Comparison of ENCODE assay signal across 8 cellular contexts in genomic region chr1:161530671-161531609, GRCh38. TPM values are rescaled to one million over a fixed set of nuclear protein-coding genes. Genes with fewer than 3 reads are reported as not detected.
DNase-seq lines count a peak whose midpoint lies in the region; ATAC-seq and TF ChIP-seq lines count a peak whose summit lies in the region.
"Not testable (repeated sequence)": the region's sequence is repeated elsewhere in the genome, so short reads cannot be mapped to it uniquely, and the experiment has no call there.

No MANE protein-coding gene starts in this region.

- not testable (repeated sequence) for H3K9me3 ChIP-seq in Caco-2; OCI-LY3 (ENCODE audit: insufficient read depth, low read length)

- H3K4me3 ChIP-seq in Caco-2 (ENCODE audit: low read depth, low read length) (peak overlapping the region; percentile 51), OCI-LY3 (ENCODE audit: low read length) (peak overlapping the region; percentile 83)

- CTCF ChIA-PET in Caco-2 (lab: Charles Lee), result interaction anchor here (0.6 kb wide), 1 partner anchor 316 kb away, joined by 8 read pairs; no protein-coding TSS in a partner anchor

- peak; percentile 79 to 83 for DNase-seq in Caco-2
- peak; percentile 53 for DNase-seq in HuH-7.5 (ENCODE audit: low spot score)
- peak; percentile 97 for DNase-seq in activated T-cell treated with anti-CD3 and anti-CD28 coated beads for 24 hours (ENCODE audit: low read depth)
- peak; percentile 78 for DNase-seq in epidermal melanocyte (ENCODE audit: insufficient read length, low spot score)
- peak; percentile 92 for DNase-seq in midbrain (lab: John Stamatoyannopoulos, UW)
- peak; percentile 87 for DNase-seq in stimulated activated CD8-positive, alpha-beta memory T cell treated with anti-CD3 and anti-CD28 coated beads, Interleukin-15, amount 100 ng/mL, for 24 hours (ENCODE audit: low read depth)

- H3K4me1 ChIP-seq in Caco-2, result not testable (repeated sequence)
- H3K4me1 ChIP-seq in OCI-LY3 (ENCODE audit: low read length), result peaks cover 18% of the 10 kb centered on the region

- H3K27ac ChIP-seq in OCI-LY3 (ENCODE audit: low read length), result peak overlapping the region; percentile 66

- not testable (repeated sequence) for H3K9me3 Mint-ChIP-seq in Caco-2 (ENCODE audit: unreplicated experiment)

- not testable (repeated sequence) for H3K27me3 ChIP-seq in Caco-2 (replicated peaks; ENCODE audit: control insufficient read depth, insufficient read depth, low read length); OCI-LY3 (ENCODE audit: low read depth, low read length)

- H3K4me1 Mint-ChIP-seq in Caco-2 (ENCODE audit: low read depth, unreplicated experiment), result not testable (repeated sequence)

- ATAC-seq in GM21529 (IDR thresholded peaks at IDR 0.05; ENCODE audit: unreplicated experiment), result peak; percentile 76

- intact Hi-C loops in Caco-2 (cut with micrococcal nuclease; ENCODE audit: unreplicated experiment), result loop anchor here (5.0 kb wide), 1 partner anchor 81 kb away; no protein-coding TSS in a partner anchor

- peak overlapping the region; percentile 69 for H3K4me3 Mint-ChIP-seq in Caco-2 (ENCODE audit: unreplicated experiment)

- BruUV-seq in Caco-2 (replicated peaks; lab: Mats Ljungman, UMichigan), result not testable (repeated sequence)

- H3K9ac ChIP-seq in OCI-LY3 (ENCODE audit: low read length), result peak overlapping the region; percentile 78

- TF ChIP-seq CTCF in Caco-2 (IDR thresholded peaks at IDR 0.05; ENCODE audit: insufficient read depth in 1 of 2, low read depth in 1 of 2, low read length in 1 of 2, severe bottlenecking in 1 of 2, unreplicated experiment in 1 of 2); OCI-LY3 (IDR thresholded peaks at IDR 0.05; ENCODE audit: low read depth, low read length): not testable (repeated sequence)

- H4K20me1 ChIP-seq in OCI-LY3 (ENCODE audit: insufficient read depth, low read length), result not testable (repeated sequence)

- not testable (repeated sequence) for H3K79me2 ChIP-seq in OCI-LY3 (ENCODE audit: low read length)

- peak overlapping the region; percentile 70 for H3K4me2 ChIP-seq in OCI-LY3 (ENCODE audit: low read length)

- not testable (repeated sequence) for H3K27me3 Mint-ChIP-seq in Caco-2 (ENCODE audit: insufficient read depth, unreplicated experiment)

- H3K36me3 ChIP-seq in Caco-2 (ENCODE audit: control insufficient read depth, insufficient read depth, low read length); OCI-LY3 (replicated peaks; ENCODE audit: low read depth, low read length): not testable (repeated sequence)

- peaks cover 14% of the 10 kb centered on the region for H3K36me3 Mint-ChIP-seq in Caco-2 (ENCODE audit: insufficient read depth, unreplicated experiment)

- H2AFZ ChIP-seq in OCI-LY3 (ENCODE audit: low read depth, low read length), result peak overlapping the region; percentile 75

- POLR2A ChIA-PET in Caco-2 (lab: Charles Lee), result not testable (repeated sequence)

- H3K27ac Mint-ChIP-seq in Caco-2 (ENCODE audit: unreplicated experiment), result peak overlapping the region; percentile 81

RNA-seq across cellular contexts. Expression of gene HSPA6, which starts 6.6 kb away (rescaled TPM):
- 0.32 and 0.60 TPM in 2 replicates for total RNA-seq in Caco-2 (2022)

RNA-seq across cellular contexts. Expression of gene FCGR3A, which starts 18.7 kb away (rescaled TPM):
- total RNA-seq in Caco-2 (2022), result not detected in 2 replicates

RNA-seq across cellular contexts. Expression of gene FCGR2A, which starts 25.7 kb away (rescaled TPM):
- not detected in 2 replicates for total RNA-seq in Caco-2 (2022)

Comparison
In these comparisons a context has a peak if more than half of its experiments do, and no peak if none do; other contexts are left out.
1. Peak in every context shown above with its lines: DNase-seq, ATAC-seq, H3K4me3 ChIP-seq and H3K27ac ChIP-seq.